Comparison of ENCODE assay signal across 8 cellular contexts in genomic region chr12:4214912-4215861, GRCh38.
DNase-seq lines count a peak whose midpoint lies in the region; ATAC-seq lines count a peak whose summit lies in the region.

No MANE protein-coding gene starts in this region.

- DNase-seq in activated effector memory CD4-positive, alpha-beta T cell treated with Interleukin-2 at 50 U/mL for 16 hours: peak; percentile 17
- DNase-seq in activated effector memory CD4-positive, alpha-beta T cell treated with anti-CD3 and anti-CD28 coated beads, Interleukin-2, amount 50 U/mL, for 16 hours: no peak
- DNase-seq in UCSD-AML1 (lab: John Stamatoyannopoulos, UW; ENCODE audit: unreplicated experiment) (peak; percentile 88), head of caudate nucleus (peak; percentile 10 to 82 (median 52)), NCI-H524 (lab: John Stamatoyannopoulos, UW) (no peak)
- DNase-seq in stimulated activated CD8-positive, alpha-beta memory T cell treated with anti-CD3 and anti-CD28 coated beads, Interleukin-2, amount 100 ng/mL, for 48 hours (ENCODE audit: low read depth in 2 of 2): peak; percentile 12 to 32
- DNase-seq in effector CD4-positive, alpha-beta T cell: no peak

- intact Hi-C loops in head of caudate nucleus (cut with DNase I): no loop called here

- ATAC-seq in HG03095 (IDR thresholded peaks at IDR 0.05; ENCODE audit: unreplicated experiment): peak; percentile 60

Comparison
In these comparisons a context has a peak if more than half of its experiments do, and no peak if none do; other contexts are left out.
1. DNase-seq: peak in activated effector memory CD4-positive, alpha-beta T cell treated with Interleukin-2 at 50 U/mL for 16 hours (single experiment), UCSD-AML1 (single experiment), head of caudate nucleus (42 of 42) and stimulated activated CD8-positive, alpha-beta memory T cell treated with anti-CD3 and anti-CD28 coated beads, Interleukin-2, amount 100 ng/mL, for 48 hours (2 of 2); none in activated effector memory CD4-positive, alpha-beta T cell treated with anti-CD3 and anti-CD28 coated beads, Interleukin-2, amount 50 U/mL, for 16 hours (single experiment), NCI-H524 (0 of 2) and effector CD4-positive, alpha-beta T cell (single experiment).